In genomic region chr11:117909611-117910382, GRCh38 we compare ENCODE assay signal across 30 cellular contexts. TPM values are rescaled to one million over a fixed set of nuclear protein-coding genes. Genes with fewer than 3 reads are reported as not detected.
DNase-seq lines count a peak whose midpoint lies in the region; ATAC-seq and TF ChIP-seq lines count a peak whose summit lies in the region.
"Had no signal": no experiment of that assay in that cellular context is flagged by ENCODE, and none has a peak within 500 bp of the region (broad histone marks: within the 10 kb centered on the region; RNA-seq: fewer than 3 reads in every experiment).

No MANE protein-coding gene starts in this region.

- H3K79me1 ChIP-seq in neuronal stem cell (ENCODE audit: low read depth, low read length), result no peaks in the 10 kb centered on the region

- H3K9ac ChIP-seq in DND-41 (ENCODE audit: low read depth, low read length), result no peak overlapping the region
- H3K9ac ChIP-seq in neuronal stem cell (ENCODE audit: low read depth, low read length, poor library complexity), result no peak overlapping the region
- H3K9ac ChIP-seq in Karpas-422 (ENCODE audit: low read length), result no peak overlapping the region

- H3K27ac Mint-ChIP-seq in CD14-positive monocyte, result no peak overlapping the region
- H3K27ac Mint-ChIP-seq: activated CD4-positive, alpha-beta memory T cell treated with anti-CD3 and anti-CD28 coated beads, Interleukin-2, amount 10 ng/mL, durations not matched to agents 7 days and 5 days; stimulated activated naive B cell treated with anti-CD40 and anti-IgM and Interleukin-4, amounts not matched to agents 10 μg/mL and 1 μg/mL and 100 μg/mL, for 72 hours had no signal

- H3K4me2 ChIP-seq in DND-41 (ENCODE audit: insufficient read depth, low read length) (no peak overlapping the region), neuronal stem cell (ENCODE audit: insufficient read depth, low read length, poor library complexity, severe bottlenecking) (no peak overlapping the region), Karpas-422 (ENCODE audit: low read depth, low read length, poor library complexity, severe bottlenecking) (no peak overlapping the region)

- TF ChIP-seq CTCF in CD14-positive monocyte (IDR thresholded peaks at IDR 0.05), result no peak
- no peak for TF ChIP-seq CTCF in DND-41 (IDR thresholded peaks at IDR 0.05; ENCODE audit: borderline replicate concordance, extremely low read depth, low read length, poor library complexity, severe bottlenecking)
- no peak for TF ChIP-seq CTCF in coronary artery (IDR thresholded peaks at IDR 0.05)

- no peaks in the 10 kb centered on the region for H3K27me3 ChIP-seq in DND-41 (ENCODE audit: insufficient read depth, low read length, poor library complexity)
- peaks cover 0 to 22% (median 0%) of the 10 kb centered on the region in 3 experiments for H3K27me3 ChIP-seq in neuronal stem cell (ENCODE audit: control insufficient read depth in 3 of 3, insufficient read depth in 3 of 3, low read depth in 1 of 3, low read length in 3 of 3)
- H3K27me3 ChIP-seq in Karpas-422 (ENCODE audit: low read length), result no peaks in the 10 kb centered on the region
- H3K27me3 ChIP-seq: dorsolateral prefrontal cortex had no signal

- H3K9me3 ChIP-seq in DND-41 (ENCODE audit: insufficient read depth, low read length, severe bottlenecking) (no peaks in the 10 kb centered on the region), neuronal stem cell (replicated peaks in 1 of 2; ENCODE audit: control insufficient read depth in 2 of 2, insufficient read depth in 1 of 2, low read depth in 1 of 2, low read length in 2 of 2) (peaks cover 0 to 2% of the 10 kb centered on the region in 2 donors), Karpas-422 (ENCODE audit: low read length) (no peaks in the 10 kb centered on the region)
- H3K9me3 ChIP-seq: HAP-1, thoracic aorta had no signal

- no peak overlapping the region for H3K23ac ChIP-seq in neuronal stem cell (ENCODE audit: low read depth, low read length, poor library complexity)

- H3K9me3 Mint-ChIP-seq in CD14-positive monocyte, result no peaks in the 10 kb centered on the region
- H3K9me3 Mint-ChIP-seq: activated CD4-positive, alpha-beta memory T cell treated with anti-CD3 and anti-CD28 coated beads, Interleukin-2, amount 10 ng/mL, durations not matched to agents 7 days and 5 days; naive B cell; stimulated activated naive B cell treated with anti-CD40 and anti-IgM and Interleukin-4, amounts not matched to agents 10 μg/mL and 1 μg/mL and 100 μg/mL, for 72 hours had no signal

- H2AFZ ChIP-seq in DND-41 (ENCODE audit: low read depth, low read length) (no peak overlapping the region), neuronal stem cell (ENCODE audit: low read length) (no peak overlapping the region), Karpas-422 (ENCODE audit: low read length) (no peak overlapping the region)

- DNase-seq in CD14-positive monocyte (ENCODE audit: low spot score) (peak; percentile 18), DND-41 (peak; percentile 4), coronary artery (ENCODE audit: low spot score) (peak; percentile 69), neuronal stem cell (ENCODE audit: low spot score) (no peak), Karpas-422 (no peak), NCI-H510A (lab: John Stamatoyannopoulos, UW) (no peak)
- DNase-seq: activated CD4-positive, alpha-beta memory T cell treated with anti-CD3 and anti-CD28 coated beads, Interleukin-2, amount 10 ng/mL, durations not matched to agents 7 days and 5 days; activated naive CD4-positive, alpha-beta T cell treated with Interleukin-2 at 50 U/mL for 16 hours; activated T-cell treated with anti-CD3 and anti-CD28 coated beads, Interleukin-2, amount 50 U/mL, for 1 hour; aorta; central memory CD4-positive, alpha-beta T cell; EL; mesendoderm; naive B cell; NCI-H1092 treated with DMSO at 0.1 percent for 48 hours; NCI-H1930; NCI-H2227 treated with DMSO at 0.1 percent for 48 hours; NCI-H82; stimulated activated CD4-positive, alpha-beta T cell treated with anti-CD3 and anti-CD28 coated beads, Interleukin-12 subunit alpha, Interleukin-12 subunit beta, amount 100 ng/mL, for 4 hours; stimulated activated CD4-positive, alpha-beta T cell treated with anti-CD3 and anti-CD28 coated beads, Interleukin-4, amount 100 ng/mL, for 24 hours; stimulated activated naive B cell treated with anti-CD40 and anti-IgM and Interleukin-4, amounts not matched to agents 10 μg/mL and 1 μg/mL and 100 μg/mL, for 72 hours; T1000 had no signal

- no peak overlapping the region for H4K8ac ChIP-seq in neuronal stem cell (ENCODE audit: low read depth, low read length)

- ATAC-seq in DND-41 (ENCODE audit: insufficient read depth, low read depth), result no peak
- ATAC-seq in GM21515 (IDR thresholded peaks at IDR 0.05; ENCODE audit: unreplicated experiment), result no peak
- ATAC-seq: activated CD4-positive, CD25-positive, alpha-beta regulatory T cell treated with anti-CD3 and anti-CD28 coated beads, Interleukin-2, amount 50 U/mL, for 24 hours; Right ventricle myocardium inferior; stimulated activated naive B cell treated with anti-CD40 and anti-IgM and Interleukin-4, amounts not matched to agents 10 μg/mL and 1 μg/mL and 100 μg/mL, for 72 hours had no signal

- no peak overlapping the region for H3K4me3 Mint-ChIP-seq in CD14-positive monocyte
- H3K4me3 Mint-ChIP-seq: activated CD4-positive, alpha-beta memory T cell treated with anti-CD3 and anti-CD28 coated beads, Interleukin-2, amount 10 ng/mL, durations not matched to agents 7 days and 5 days; naive B cell; stimulated activated naive B cell treated with anti-CD40 and anti-IgM and Interleukin-4, amounts not matched to agents 10 μg/mL and 1 μg/mL and 100 μg/mL, for 72 hours had no signal

- H3K79me2 ChIP-seq in DND-41 (ENCODE audit: insufficient read depth, low read length), result no peaks in the 10 kb centered on the region; the same call in 1 of the 2 replicates
- H3K79me2 ChIP-seq in Karpas-422 (ENCODE audit: low read length), result no peaks in the 10 kb centered on the region

- WGBS in neuronal stem cell (ENCODE audit: extremely low coverage in 2 of 2, insufficient read length in 2 of 2, insufficient replicate concordance in 1 of 2), 2 donors, result no CpG with 5 or more reads among the region's 20 CpGs

- H3K36me3 Mint-ChIP-seq in CD14-positive monocyte, result peaks cover 0 to 1% of the 10 kb centered on the region in 2 donors

- H2AK5ac ChIP-seq in neuronal stem cell (ENCODE audit: low read depth, low read length), result peak overlapping the region; percentile 13

- H3K4ac ChIP-seq in neuronal stem cell (ENCODE audit: low read length), result no peak overlapping the region

- no peak overlapping the region for H3K4me3 ChIP-seq in DND-41 (ENCODE audit: low read depth in 1 of 2, low read length in 2 of 2)
- no peak overlapping the region for H3K4me3 ChIP-seq in coronary artery
- H3K4me3 ChIP-seq in neuronal stem cell (ENCODE audit: low read length in 2 of 2), result no peak overlapping the region
- H3K4me3 ChIP-seq in Karpas-422 (ENCODE audit: low read length), result no peak overlapping the region
- H3K4me3 ChIP-seq: dorsolateral prefrontal cortex, HAP-1, thoracic aorta had no signal

- H4K20me1 ChIP-seq in DND-41 (ENCODE audit: insufficient read depth, low read length), result no peaks in the 10 kb centered on the region
- no peaks in the 10 kb centered on the region for H4K20me1 ChIP-seq in Karpas-422 (ENCODE audit: insufficient read depth, low read depth, low read length)

- peak overlapping the region; percentile 14 for H2BK5ac ChIP-seq in neuronal stem cell (ENCODE audit: low read length)

- peaks cover 61% of the 10 kb centered on the region for H3K4me1 ChIP-seq in DND-41 (ENCODE audit: insufficient read depth, low read length)
- peaks cover 4 to 16% of the 10 kb centered on the region in 2 donors for H3K4me1 ChIP-seq in neuronal stem cell (ENCODE audit: control insufficient read depth in 2 of 2, insufficient read depth in 1 of 2, low read depth in 1 of 2, low read length in 2 of 2)
- H3K4me1 ChIP-seq in Karpas-422 (ENCODE audit: low read length), result peaks cover 11% of the 10 kb centered on the region

- peaks cover 17% of the 10 kb centered on the region for H3K4me1 Mint-ChIP-seq in CD14-positive monocyte
- H3K4me1 Mint-ChIP-seq: naive B cell had no signal

- H3K36me3 ChIP-seq in DND-41 (ENCODE audit: insufficient read depth, low read length) (no peaks in the 10 kb centered on the region), neuronal stem cell (replicated peaks in 1 of 2; ENCODE audit: control insufficient read depth in 2 of 2, insufficient read depth in 2 of 2, low read length in 2 of 2) (no peaks in the 10 kb centered on the region), Karpas-422 (ENCODE audit: insufficient read depth, low read length) (no peaks in the 10 kb centered on the region)
- H3K36me3 ChIP-seq: HAP-1, thoracic aorta had no signal

- H3K9me2 ChIP-seq in Karpas-422 (replicated peaks; ENCODE audit: insufficient read depth, low read length), result no peaks in the 10 kb centered on the region

- intact Hi-C loops in CD14-positive monocyte (cut with micrococcal nuclease), result loop anchor here in 1 of 2 donors (10.0 kb wide), 1 partner anchor 55 kb away; no protein-coding TSS in a partner anchor

- no peak overlapping the region for H4K91ac ChIP-seq in neuronal stem cell (ENCODE audit: low read depth, low read length, poor library complexity)

- H3K18ac ChIP-seq in neuronal stem cell (ENCODE audit: low read length), result peak overlapping the region; percentile 6

- peaks cover 1 to 7% (median 7%) of the 10 kb centered on the region in 3 donors for H3K27me3 Mint-ChIP-seq in CD14-positive monocyte (ENCODE audit: low read depth in 3 of 3)

- H3K27ac ChIP-seq in DND-41 (ENCODE audit: low read length) (peak overlapping the region; percentile 55), coronary artery (no peak overlapping the region), neuronal stem cell (replicated peaks; ENCODE audit: low read length) (no peak overlapping the region), Karpas-422 (ENCODE audit: low read length) (no peak overlapping the region)
- H3K27ac ChIP-seq: C4-2B, dorsolateral prefrontal cortex, thoracic aorta had no signal

- no peak overlapping the region for H2BK120ac ChIP-seq in neuronal stem cell (ENCODE audit: low read depth, low read length)

- no peak overlapping the region for H2BK15ac ChIP-seq in neuronal stem cell (ENCODE audit: low read length)

- H2BK12ac ChIP-seq in neuronal stem cell (ENCODE audit: low read length), result peak overlapping the region; percentile 18

- no peak overlapping the region for H3K14ac ChIP-seq in neuronal stem cell (ENCODE audit: low read length)

RNA-seq across cellular contexts. Expression of gene TMPRSS13, which starts 19.4 kb away (rescaled TPM):
- polyA plus RNA-seq in CD14-positive monocyte, result under 1 TPM; 0.17 to 0.37 TPM
- polyA plus RNA-seq in neuronal stem cell (2013, experiment 1 of 2), result 0.10 TPM
- 0.12 TPM for polyA plus RNA-seq in neuronal stem cell (2013, experiment 2 of 2)
- total RNA-seq in Karpas-422 (2014; rRNA removed; shearing (Covaris generic); ENCODE audit: low replicate concordance), result 0.69 and 1.1 TPM in 2 replicates
- total RNA-seq: osteoblast, Right ventricle myocardium inferior had no signal

RNA-seq across cellular contexts. Expression of gene FXYD6, which starts 33.3 kb away (rescaled TPM):
- polyA plus RNA-seq in CD14-positive monocyte, result 10 to 100 TPM; 36.4 to 44.1 TPM
- polyA plus RNA-seq in neuronal stem cell (2013, experiment 1 of 2), result 291 TPM
- polyA plus RNA-seq in neuronal stem cell (2013, experiment 2 of 2), result 288 TPM
- total RNA-seq in Karpas-422 (2014; rRNA removed; shearing (Covaris generic); ENCODE audit: low replicate concordance), result not detected in 2 replicates
- total RNA-seq: activated CD4-positive, alpha-beta memory T cell treated with anti-CD3 and anti-CD28 coated beads, Interleukin-2, amount 10 ng/mL, durations not matched to agents 7 days and 5 days; osteoblast had no signal

Comparison
In these comparisons a context has a peak if more than half of its experiments do, and no peak if none do; other contexts are left out.
1. DNase-seq: peak in CD14-positive monocyte (single experiment), DND-41 (single experiment) and coronary artery (single experiment); none in neuronal stem cell (single experiment), Karpas-422 (single experiment) and NCI-H510A (single experiment).